Comparison of ENCODE assay signal across 10 cellular contexts in the genomic region with DNA sequence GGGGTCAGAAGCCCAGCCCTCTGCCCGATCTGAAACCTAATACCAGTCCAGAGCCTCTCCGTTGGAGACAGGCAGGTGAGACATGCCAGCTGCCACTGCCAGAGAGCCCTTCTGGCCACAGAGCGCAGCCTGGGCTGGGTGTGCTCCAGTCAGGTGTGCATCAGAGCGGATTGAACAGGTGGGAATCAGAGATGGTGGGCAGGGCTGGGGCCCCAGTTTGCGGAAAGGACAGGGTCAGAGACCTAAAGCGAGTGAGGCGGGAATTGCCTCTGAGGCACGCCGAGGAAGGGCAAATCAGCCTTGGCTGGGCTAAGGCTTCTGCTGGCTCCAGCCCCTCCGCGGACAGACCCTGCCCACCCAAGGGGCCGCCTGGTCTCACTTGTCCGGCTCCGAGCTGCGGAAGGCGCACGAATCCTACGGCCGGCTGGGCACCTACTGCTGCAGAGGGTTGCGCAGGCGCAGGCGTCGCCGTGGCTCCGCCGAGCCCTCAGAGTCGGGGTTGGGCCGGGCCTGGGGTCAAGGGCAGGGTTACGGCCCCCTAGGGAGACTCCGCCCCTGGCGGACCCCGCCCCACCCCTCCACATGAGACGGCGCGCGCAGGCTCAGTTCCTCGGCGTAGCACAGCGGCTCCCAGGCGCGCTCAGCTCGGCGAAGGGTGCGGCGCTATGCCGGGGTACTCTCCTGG. TPM values are rescaled to one million over a fixed set of nuclear protein-coding genes. Genes with fewer than 3 reads are reported as not detected.
DNase-seq lines count a peak whose midpoint lies in the region; ATAC-seq and TF ChIP-seq lines count a peak whose summit lies in the region.
"Had no signal": no experiment of that assay in that cellular context is flagged by ENCODE, and none has a peak within 500 bp of the region (broad histone marks: within the 10 kb centered on the region; RNA-seq: fewer than 3 reads in every experiment).

No MANE protein-coding gene starts in this region.

- peak; percentile 49 for DNase-seq in AG20443 (ENCODE audit: low spot score)
- no peak for DNase-seq in ascending aorta (ENCODE audit: low spot score in 2 of 2)
- peak; percentile 74 for DNase-seq in left cardiac atrium
- no peak for DNase-seq in activated T-cell treated with anti-CD3 and anti-CD28 coated beads for 4 hours
- DNase-seq in stimulated activated CD4-positive, alpha-beta T cell treated with anti-CD3 and anti-CD28 coated beads, Interleukin-1b, Interleukin-23, amount 100 ng/mL, for 48 hours, result no peak
- DNase-seq: activated B cell treated with CpG ODN at 0.5 μM for 24 hours, OCI-M1 had no signal

- TF ChIP-seq CTCF in ascending aorta (IDR thresholded peaks at IDR 0.05), result no peak

- H3K27me3 ChIP-seq in ascending aorta (peaks cover 13% of the 10 kb centered on the region), neuron (ENCODE audit: insufficient read depth, low read length) (peaks cover 49% of the 10 kb centered on the region)

- intact Hi-C loops in ascending aorta (cut with DNase I), result no loop called here
- intact Hi-C loops in left cardiac atrium (cut with DNase I), result no loop called here

- no peaks in the 10 kb centered on the region for H3K36me3 ChIP-seq in ascending aorta
- no peaks in the 10 kb centered on the region for H3K36me3 ChIP-seq in neuron (ENCODE audit: insufficient read depth, low read length)

- H2AFZ ChIP-seq in neuron (ENCODE audit: low read depth, low read length), result no peak overlapping the region

- H3K4me1 ChIP-seq in ascending aorta, result peaks cover 0 to 3% of the 10 kb centered on the region in 2 donors
- H3K4me1 ChIP-seq in neuron (ENCODE audit: insufficient read depth, low read length), result peaks cover 5% of the 10 kb centered on the region

- H3K9me3 ChIP-seq in ascending aorta (no peaks in the 10 kb centered on the region), neuron (ENCODE audit: low read length) (peaks cover 4% of the 10 kb centered on the region)

- H3K27ac ChIP-seq in ascending aorta, result no peak overlapping the region

- ATAC-seq in left cardiac atrium (peak; percentile 85 to 92), HG03175 (IDR thresholded peaks at IDR 0.05; ENCODE audit: unreplicated experiment) (no peak), HG03520 (IDR thresholded peaks at IDR 0.05; ENCODE audit: unreplicated experiment) (no peak)

- H3K4me3 ChIP-seq in ascending aorta (peak overlapping the region; percentile 33 to 40), neuron (ENCODE audit: low read length) (peak overlapping the region; percentile 29)

RNA-seq across cellular contexts. Expression of gene CPLANE2, which starts 10.3 kb away (rescaled TPM):
- total RNA-seq in ascending aorta (not detected), left cardiac atrium (1 to 10 TPM; 4.7 to 7.2 TPM)

RNA-seq across cellular contexts. Expression of gene ARHGEF19, which starts 14.2 kb away (rescaled TPM):
- 1.5 TPM for total RNA-seq in ascending aorta
- 1 to 10 TPM; 2.1 to 4.7 TPM for total RNA-seq in left cardiac atrium

Comparison
In these comparisons a context has a peak if more than half of its experiments do, and no peak if none do; other contexts are left out.
1. DNase-seq: peak in AG20443 (single experiment) and left cardiac atrium (single experiment); none in ascending aorta (0 of 2), activated T-cell treated with anti-CD3 and anti-CD28 coated beads for 4 hours (single experiment) and stimulated activated CD4-positive, alpha-beta T cell treated with anti-CD3 and anti-CD28 coated beads, Interleukin-1b, Interleukin-23, amount 100 ng/mL, for 48 hours (single experiment).
2. ATAC-seq: peak in left cardiac atrium (2 of 2); none in HG03175 (single experiment) and HG03520 (single experiment).